Comparison of ENCODE assay signal across 12 cellular contexts in the genomic region with DNA sequence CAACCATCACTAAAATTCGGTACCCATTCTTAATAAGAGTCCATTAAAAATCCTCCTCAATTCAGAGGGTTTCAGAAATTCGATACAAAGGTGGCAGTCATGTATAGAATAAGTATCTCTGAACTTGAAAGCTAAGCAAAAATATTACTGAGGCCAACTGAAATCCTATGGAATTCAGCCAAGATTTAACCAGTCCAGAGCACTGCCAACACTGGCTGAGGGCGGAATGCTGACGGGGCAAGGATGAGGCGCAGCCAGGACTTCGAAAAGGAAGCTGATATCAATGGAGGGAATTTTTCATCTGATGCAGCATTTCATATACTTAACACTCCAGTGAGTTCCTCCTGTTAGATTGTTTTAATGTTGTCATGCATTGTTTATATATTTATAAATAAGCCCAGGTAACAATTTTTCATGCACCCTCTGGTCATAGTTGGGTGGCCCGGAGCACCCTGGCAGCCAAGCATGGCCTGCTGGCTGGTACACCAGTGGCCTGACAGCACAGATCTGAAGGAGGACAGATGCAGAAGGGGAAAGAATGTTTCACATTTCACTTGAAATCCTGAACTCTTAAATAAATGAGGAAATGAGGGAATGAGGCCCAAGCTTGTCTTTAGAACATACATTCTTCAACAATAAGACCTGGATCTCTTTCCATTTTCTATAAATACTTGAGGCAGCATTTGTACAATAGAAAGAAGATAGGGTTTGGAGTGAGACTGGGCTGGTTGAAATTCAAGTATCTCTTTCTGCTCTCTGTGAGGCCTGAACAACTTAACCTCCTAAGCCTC. TPM values are rescaled to one million over a fixed set of nuclear protein-coding genes. Genes with fewer than 3 reads are reported as not detected.
DNase-seq lines count a peak whose midpoint lies in the region; ATAC-seq and TF ChIP-seq lines count a peak whose summit lies in the region.
"Had no signal": no experiment of that assay in that cellular context is flagged by ENCODE, and none has a peak within 500 bp of the region (broad histone marks: within the 10 kb centered on the region; RNA-seq: fewer than 3 reads in every experiment).

No MANE protein-coding gene starts in this region.

- H3K27me3 ChIP-seq in breast epithelium: no peaks in the 10 kb centered on the region

- TF ChIP-seq POLR2A in breast epithelium (IDR thresholded peaks at IDR 0.05): no peak

- ATAC-seq in sciatic nerve: peak; percentile 65
- no peak for ATAC-seq in GM21423 (IDR thresholded peaks at IDR 0.05; ENCODE audit: unreplicated experiment)
- ATAC-seq: naive thymus-derived CD4-positive, alpha-beta T cell had no signal

- CTCF ChIA-PET in Calu3 (lab: Charles Lee): no interaction called here

- H3K4me1 Mint-ChIP-seq in immature natural killer cell (peaks cover 49 to 64% of the 10 kb centered on the region in 2 donors), Calu3 (ENCODE audit: low read depth, unreplicated experiment) (no peaks in the 10 kb centered on the region)

- H3K27ac ChIP-seq in breast epithelium: peak overlapping the region; percentile 49 to 69

- H3K4me1 ChIP-seq in breast epithelium: peaks cover 0 to 8% of the 10 kb centered on the region in 2 donors

- H3K4me3 Mint-ChIP-seq in immature natural killer cell (no peak overlapping the region), Calu3 (ENCODE audit: low read depth, unreplicated experiment) (no peak overlapping the region)
- H3K4me3 Mint-ChIP-seq: naive thymus-derived CD4-positive, alpha-beta T cell had no signal

- H3K36me3 Mint-ChIP-seq in immature natural killer cell (no peaks in the 10 kb centered on the region), Calu3 (ENCODE audit: insufficient read depth, unreplicated experiment) (no peaks in the 10 kb centered on the region)

- H3K27me3 Mint-ChIP-seq in immature natural killer cell (ENCODE audit: low read depth in 3 of 3): no peaks in the 10 kb centered on the region
- H3K27me3 Mint-ChIP-seq in Calu3 (ENCODE audit: unreplicated experiment): no peaks in the 10 kb centered on the region
- H3K27me3 Mint-ChIP-seq: naive thymus-derived CD4-positive, alpha-beta T cell had no signal

- H3K27ac Mint-ChIP-seq in immature natural killer cell: peak overlapping the region in 5 of 6 donors; percentile 17 to 62 (median 40)
- no peak overlapping the region for H3K27ac Mint-ChIP-seq in Calu3 (ENCODE audit: unreplicated experiment)

- intact Hi-C loops in breast epithelium (cut with DNase I; ENCODE audit: low total_unique reads): no loop called here
- intact Hi-C loops in sciatic nerve (cut with DNase I): no loop called here
- intact Hi-C loops in Calu3 (cut with micrococcal nuclease; ENCODE audit: unreplicated experiment): no loop called here

- H3K36me3 ChIP-seq in breast epithelium: no peaks in the 10 kb centered on the region

- DNase-seq in NCI-H446 treated with DMSO at 0.1 percent for 48 hours (lab: John Stamatoyannopoulos, UW) (peak; percentile 69), breast epithelium (ENCODE audit: low spot score in 2 of 2) (no peak), immature natural killer cell (no peak), sciatic nerve (ENCODE audit: low spot score) (no peak), mesenteric fat pad (ENCODE audit: low spot score) (no peak), Calu3 (no peak)
- no peak for DNase-seq in activated effector memory CD4-positive, alpha-beta T cell treated with anti-CD3 and anti-CD28 coated beads, Interleukin-2, amount 50 U/mL, for 16 hours
- DNase-seq: naive thymus-derived CD4-positive, alpha-beta T cell; NCI-H1048; stimulated activated CD4-positive, alpha-beta T cell treated with anti-CD3 and anti-CD28 coated beads, Interleukin-4, amount 100 ng/mL, for 4 hours; trophoblast cell had no signal

- TF ChIP-seq CTCF in breast epithelium (IDR thresholded peaks at IDR 0.05) (no peak), Calu3 (IDR thresholded peaks at IDR 0.05; ENCODE audit: unreplicated experiment) (no peak)

- H3K9me3 Mint-ChIP-seq in immature natural killer cell (no peaks in the 10 kb centered on the region), Calu3 (ENCODE audit: low read depth, unreplicated experiment) (no peaks in the 10 kb centered on the region)
- H3K9me3 Mint-ChIP-seq: naive thymus-derived CD4-positive, alpha-beta T cell had no signal

- H3K4me3 ChIP-seq in breast epithelium: no peak overlapping the region

- no TSS peak for BruUV-seq in Calu3 (replicated peaks; lab: Mats Ljungman, UMichigan)

- H3K9me3 ChIP-seq in breast epithelium: no peaks in the 10 kb centered on the region

RNA-seq across cellular contexts. Expression of a gene that starts 41.5 kb away (rescaled TPM):
- total RNA-seq in breast epithelium (10 to 100 TPM; 21.0 to 27.7 (median 21.4) TPM), sciatic nerve (22.1 TPM), mesenteric fat pad (16.3 TPM), Calu3 (2022) (5.9 and 6.3 TPM in 2 replicates)
- 1 to 10 TPM; 1.6 to 4.6 (median 3.0) TPM for polyA plus RNA-seq in immature natural killer cell
